In genomic region chr12:120230326-120230973, GRCh38 we compare ENCODE assay signal across 8 cellular contexts. TPM values are rescaled to one million over a fixed set of nuclear protein-coding genes. Genes with fewer than 3 reads are reported as not detected.
DNase-seq lines count a peak whose midpoint lies in the region; ATAC-seq and TF ChIP-seq lines count a peak whose summit lies in the region.

No MANE protein-coding gene starts in this region.

- H3K36me3 ChIP-seq in SK-N-MC (ENCODE audit: insufficient read depth, low read length): no peaks in the 10 kb centered on the region

- H3K27ac ChIP-seq in SK-N-MC: peak overlapping the region; percentile 78

- H3K27me3 Mint-ChIP-seq in activated CD4-positive, alpha-beta T cell treated with anti-CD3 and anti-CD28 coated beads, Interleukin-2, amount 10 ng/mL, durations not matched to agents 7 days and 5 days: no peaks in the 10 kb centered on the region
- H3K27me3 Mint-ChIP-seq in naive thymus-derived CD8-positive, alpha-beta T cell: no peaks in the 10 kb centered on the region

- H3K36me3 Mint-ChIP-seq in activated CD4-positive, alpha-beta T cell treated with anti-CD3 and anti-CD28 coated beads, Interleukin-2, amount 10 ng/mL, durations not matched to agents 7 days and 5 days (ENCODE audit: low read depth): peaks cover 17% of the 10 kb centered on the region
- peaks cover 0 to 4% (median 0%) of the 10 kb centered on the region in 3 donors for H3K36me3 Mint-ChIP-seq in naive thymus-derived CD8-positive, alpha-beta T cell

- H3K4me3 ChIP-seq in SK-N-MC: peak overlapping the region; percentile 48
- no peak overlapping the region for H3K4me3 ChIP-seq in epithelial cell of proximal tubule (ENCODE audit: low read depth, low read length)

- no peaks in the 10 kb centered on the region for H3K9me3 ChIP-seq in SK-N-MC (ENCODE audit: low read depth, low read length)

- peaks cover 98% of the 10 kb centered on the region for H3K4me1 Mint-ChIP-seq in activated CD4-positive, alpha-beta T cell treated with anti-CD3 and anti-CD28 coated beads, Interleukin-2, amount 10 ng/mL, durations not matched to agents 7 days and 5 days
- peaks cover 42 to 99% (median 92%) of the 10 kb centered on the region in 4 donors for H3K4me1 Mint-ChIP-seq in naive thymus-derived CD8-positive, alpha-beta T cell

- peak overlapping the region; percentile 52 for H3K4me3 Mint-ChIP-seq in activated CD4-positive, alpha-beta T cell treated with anti-CD3 and anti-CD28 coated beads, Interleukin-2, amount 10 ng/mL, durations not matched to agents 7 days and 5 days
- H3K4me3 Mint-ChIP-seq in naive thymus-derived CD8-positive, alpha-beta T cell: peak overlapping the region; percentile 28 to 85 (median 77)

- no peak for DNase-seq in activated CD4-positive, alpha-beta T cell treated with anti-CD3 and anti-CD28 coated beads, Interleukin-2, amount 10 ng/mL, durations not matched to agents 7 days and 5 days
- DNase-seq in activated CD4-positive, alpha-beta T cell treated with anti-CD3 and anti-CD28 coated beads, Interleukin-2, amount 50 U/mL, for 1 hour: no peak
- DNase-seq in SK-N-MC (ENCODE audit: low read depth, low spot score): no peak
- peak; percentile 65 for DNase-seq in epithelial cell of proximal tubule (ENCODE audit: low read depth)
- DNase-seq in naive thymus-derived CD8-positive, alpha-beta T cell: no peak
- DNase-seq in hippocampal formation (lab: John Stamatoyannopoulos, UW): no peak

- TF ChIP-seq CTCF in epithelial cell of proximal tubule (conservative IDR thresholded peaks at IDR 0.05; ENCODE audit: low read depth, low read length): no peak

- no peak for ATAC-seq in naive thymus-derived CD8-positive, alpha-beta T cell
- ATAC-seq in GM21423 (IDR thresholded peaks at IDR 0.05; ENCODE audit: unreplicated experiment) (no peak), HG02678 (IDR thresholded peaks at IDR 0.05; ENCODE audit: unreplicated experiment) (no peak)

- CTCF ChIA-PET in activated CD4-positive, alpha-beta T cell treated with anti-CD3 and anti-CD28 coated beads, Interleukin-2, amount 10 ng/mL, durations not matched to agents 7 days and 5 days (lab: Charles Lee): interaction anchor here (1.0 to 16.2 kb wide), 10 partner anchors 7 to 72 kb away, joined by 3 to 546 read pairs (median 6); partner anchors contain the start of genes PXN, RNU4-2, RPLP0 and SIRT4

- H3K9ac ChIP-seq in SK-N-MC (ENCODE audit: insufficient read length): peak overlapping the region; percentile 61

- peak overlapping the region; percentile 87 for H3K27ac Mint-ChIP-seq in activated CD4-positive, alpha-beta T cell treated with anti-CD3 and anti-CD28 coated beads, Interleukin-2, amount 10 ng/mL, durations not matched to agents 7 days and 5 days
- peak overlapping the region; percentile 34 to 95 (median 91) for H3K27ac Mint-ChIP-seq in naive thymus-derived CD8-positive, alpha-beta T cell

- H3K9me3 Mint-ChIP-seq in activated CD4-positive, alpha-beta T cell treated with anti-CD3 and anti-CD28 coated beads, Interleukin-2, amount 10 ng/mL, durations not matched to agents 7 days and 5 days: no peaks in the 10 kb centered on the region
- H3K9me3 Mint-ChIP-seq in naive thymus-derived CD8-positive, alpha-beta T cell: no peaks in the 10 kb centered on the region

- POLR2A ChIA-PET in activated CD4-positive, alpha-beta T cell treated with anti-CD3 and anti-CD28 coated beads, Interleukin-2, amount 10 ng/mL, durations not matched to agents 7 days and 5 days (lab: Charles Lee): interaction anchor here (1.2 to 3.7 kb wide), 2 partner anchors 19 to 61 kb away, joined by 6 to 24 read pairs; partner anchors contain the start of gene RNU4-2
- POLR2A ChIA-PET in naive thymus-derived CD8-positive, alpha-beta T cell (lab: Charles Lee): interaction anchor here (0.6 to 10.4 kb wide), 8 partner anchors 13 to 64 kb away, joined by 3 to 211 read pairs (median 14); partner anchors contain the start of genes PXN, RNU4-1, RNU4-2 and RPLP0

RNA-seq across cellular contexts. Expression of gene RPLP0, which starts 29.5 kb away (rescaled TPM):
- total RNA-seq in activated CD4-positive, alpha-beta T cell treated with anti-CD3 and anti-CD28 coated beads, Interleukin-2, amount 10 ng/mL, durations not matched to agents 7 days and 5 days: 1,000 to 10,000 TPM; 1,972 to 2,164 TPM
- total RNA-seq in epithelial cell of proximal tubule: 3,816 and 4,725 TPM in 2 replicates
- 1,000 to 10,000 TPM; 1,511 to 1,568 TPM for total RNA-seq in naive thymus-derived CD8-positive, alpha-beta T cell
- 1,000 to 10,000 TPM; 1,821 to 2,320 (median 1,964) TPM for polyA plus RNA-seq in naive thymus-derived CD8-positive, alpha-beta T cell

RNA-seq across cellular contexts. Expression of gene PXN, which starts 35.1 kb away (rescaled TPM):
- 100 to 1,000 TPM; 201 to 236 TPM for total RNA-seq in activated CD4-positive, alpha-beta T cell treated with anti-CD3 and anti-CD28 coated beads, Interleukin-2, amount 10 ng/mL, durations not matched to agents 7 days and 5 days
- 84.5 and 100 TPM in 2 replicates for total RNA-seq in epithelial cell of proximal tubule
- total RNA-seq in naive thymus-derived CD8-positive, alpha-beta T cell: 10 to 100 TPM; 93.9 to 96.6 TPM
- polyA plus RNA-seq in naive thymus-derived CD8-positive, alpha-beta T cell: 10 to 100 TPM; 64.3 to 95.6 (median 80.4) TPM

RNA-seq across cellular contexts. Expression of gene GCN1, which starts 35.9 kb away (rescaled TPM):
- 10 to 100 TPM; 90.2 to 95.5 TPM for total RNA-seq in activated CD4-positive, alpha-beta T cell treated with anti-CD3 and anti-CD28 coated beads, Interleukin-2, amount 10 ng/mL, durations not matched to agents 7 days and 5 days
- 73.9 and 79.2 TPM in 2 replicates for total RNA-seq in epithelial cell of proximal tubule
- 100 to 1,000 TPM; 132 to 133 TPM for total RNA-seq in naive thymus-derived CD8-positive, alpha-beta T cell
- polyA plus RNA-seq in naive thymus-derived CD8-positive, alpha-beta T cell: 10 to 100 TPM; 14.9 to 28.3 (median 23.8) TPM
